1 cellular context compared by ENCODE assay signal in the genomic region with DNA sequence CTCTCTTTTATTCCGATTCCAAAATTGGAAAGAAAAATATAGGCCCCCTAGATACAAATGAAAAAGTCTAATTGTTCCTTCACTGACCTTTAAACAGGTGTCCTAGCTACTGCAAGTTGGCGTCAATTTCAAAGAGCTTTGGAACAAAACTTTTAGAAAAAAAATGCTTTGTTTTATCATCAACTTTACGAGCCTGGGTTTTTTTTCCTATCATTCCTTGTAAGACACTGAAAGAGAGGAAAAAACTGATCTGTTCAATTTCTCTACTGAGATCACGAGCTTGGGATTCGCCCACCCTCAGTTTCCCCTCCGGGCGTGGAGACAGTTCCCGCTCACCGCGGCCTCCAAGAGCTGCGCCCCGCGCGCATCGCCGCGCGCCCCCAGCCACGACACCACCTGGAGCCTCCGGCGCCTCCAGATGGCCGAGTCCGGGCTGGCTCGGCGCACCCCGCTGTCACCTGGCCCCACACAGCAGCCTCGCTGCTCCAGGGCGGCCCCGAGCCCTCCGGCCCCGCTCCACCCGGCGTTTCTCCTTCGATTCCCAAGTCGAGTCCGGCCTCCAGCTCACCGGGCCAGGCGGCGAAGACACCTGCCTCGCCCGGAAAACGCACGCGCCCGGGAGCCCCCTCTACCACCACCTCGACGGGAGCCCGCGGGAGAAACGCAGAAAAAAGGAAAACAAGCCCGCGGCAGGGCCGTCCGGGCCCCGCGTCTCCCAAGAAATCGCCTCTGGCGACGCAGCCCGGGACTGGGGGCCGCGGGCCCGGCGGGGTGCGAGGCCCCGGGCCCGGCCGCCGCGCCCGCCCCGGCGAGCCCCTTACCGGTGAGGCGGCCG.
TF ChIP-seq lines count a peak whose summit lies in the region.

No MANE protein-coding gene starts in this region.

TF ChIP-seq in HepG2, 621 proteins besides CTCF, POLR2A, EP300 and RAD21 (continued from another document and continues in another):
- TF ChIP-seq KDM3A (CRISPR knock-in tag; IDR thresholded peaks at IDR 0.05; ENCODE audit: low read depth), result 0 out of 2 replicates have a peak, but pooled peaks have one; percentile 21
- peak; percentile 45; the same call in 1 of the 2 replicates for TF ChIP-seq HDAC2 (CRISPR knock-in tag; IDR thresholded peaks at IDR 0.05)
- peak; percentile 54; the same call in 1 of the 2 replicates for TF ChIP-seq ZC3H13 (CRISPR knock-in tag; IDR thresholded peaks at IDR 0.05)
- no peak for TF ChIP-seq POLR2G (IDR thresholded peaks at IDR 0.05; ENCODE audit: low read depth, low read length)
- no peak for TF ChIP-seq SMAD3 (CRISPR knock-in tag; IDR thresholded peaks at IDR 0.05)
- TF ChIP-seq, protein P1, sequence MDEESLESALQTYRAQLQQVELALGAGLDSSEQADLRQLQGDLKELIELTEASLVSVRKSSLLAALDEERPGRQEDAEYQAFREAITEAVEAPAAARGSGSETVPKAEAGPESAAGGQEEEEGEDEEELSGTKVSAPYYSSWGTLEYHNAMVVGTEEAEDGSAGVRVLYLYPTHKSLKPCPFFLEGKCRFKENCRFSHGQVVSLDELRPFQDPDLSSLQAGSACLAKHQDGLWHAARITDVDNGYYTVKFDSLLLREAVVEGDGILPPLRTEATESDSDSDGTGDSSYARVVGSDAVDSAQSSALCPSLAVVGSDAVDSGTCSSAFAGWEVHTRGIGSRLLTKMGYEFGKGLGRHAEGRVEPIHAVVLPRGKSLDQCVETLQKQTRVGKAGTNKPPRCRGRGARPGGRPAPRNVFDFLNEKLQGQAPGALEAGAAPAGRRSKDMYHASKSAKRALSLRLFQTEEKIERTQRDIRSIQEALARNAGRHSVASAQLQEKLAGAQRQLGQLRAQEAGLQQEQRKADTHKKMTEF (CRISPR knock-in tag; IDR thresholded peaks at IDR 0.05), result peak; percentile 21; the same call in 1 of the 2 replicates
- TF ChIP-seq MYC (CRISPR knock-in tag; IDR thresholded peaks at IDR 0.05; ENCODE audit: borderline replicate concordance), result 0 out of 2 replicates have a peak, but pooled peaks have one; percentile 35
- TF ChIP-seq, protein P2, sequence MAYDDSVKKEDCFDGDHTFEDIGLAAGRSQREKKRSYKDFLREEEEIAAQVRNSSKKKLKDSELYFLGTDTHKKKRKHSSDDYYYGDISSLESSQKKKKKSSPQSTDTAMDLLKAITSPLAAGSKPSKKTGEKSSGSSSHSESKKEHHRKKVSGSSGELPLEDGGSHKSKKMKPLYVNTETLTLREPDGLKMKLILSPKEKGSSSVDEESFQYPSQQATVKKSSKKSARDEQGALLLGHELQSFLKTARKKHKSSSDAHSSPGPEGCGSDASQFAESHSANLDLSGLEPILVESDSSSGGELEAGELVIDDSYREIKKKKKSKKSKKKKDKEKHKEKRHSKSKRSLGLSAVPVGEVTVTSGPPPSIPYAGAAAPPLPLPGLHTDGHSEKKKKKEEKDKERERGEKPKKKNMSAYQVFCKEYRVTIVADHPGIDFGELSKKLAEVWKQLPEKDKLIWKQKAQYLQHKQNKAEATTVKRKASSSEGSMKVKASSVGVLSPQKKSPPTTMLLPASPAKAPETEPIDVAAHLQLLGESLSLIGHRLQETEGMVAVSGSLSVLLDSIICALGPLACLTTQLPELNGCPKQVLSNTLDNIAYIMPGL (CRISPR knock-in tag; IDR thresholded peaks at IDR 0.05; ENCODE audit: borderline replicate concordance in 1 of 2, low read depth in 1 of 2), result peak; percentile 23 to 79; a peak in 2 of 4 replicates
- TF ChIP-seq, protein P3, sequence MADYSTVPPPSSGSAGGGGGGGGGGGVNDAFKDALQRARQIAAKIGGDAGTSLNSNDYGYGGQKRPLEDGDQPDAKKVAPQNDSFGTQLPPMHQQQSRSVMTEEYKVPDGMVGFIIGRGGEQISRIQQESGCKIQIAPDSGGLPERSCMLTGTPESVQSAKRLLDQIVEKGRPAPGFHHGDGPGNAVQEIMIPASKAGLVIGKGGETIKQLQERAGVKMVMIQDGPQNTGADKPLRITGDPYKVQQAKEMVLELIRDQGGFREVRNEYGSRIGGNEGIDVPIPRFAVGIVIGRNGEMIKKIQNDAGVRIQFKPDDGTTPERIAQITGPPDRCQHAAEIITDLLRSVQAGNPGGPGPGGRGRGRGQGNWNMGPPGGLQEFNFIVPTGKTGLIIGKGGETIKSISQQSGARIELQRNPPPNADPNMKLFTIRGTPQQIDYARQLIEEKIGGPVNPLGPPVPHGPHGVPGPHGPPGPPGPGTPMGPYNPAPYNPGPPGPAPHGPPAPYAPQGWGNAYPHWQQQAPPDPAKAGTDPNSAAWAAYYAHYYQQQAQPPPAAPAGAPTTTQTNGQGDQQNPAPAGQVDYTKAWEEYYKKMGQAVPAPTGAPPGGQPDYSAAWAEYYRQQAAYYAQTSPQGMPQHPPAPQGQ (CRISPR knock-in tag; IDR thresholded peaks at IDR 0.05; ENCODE audit: borderline replicate concordance), result no peak
- no peak; the same call in 1 of the 2 replicates for TF ChIP-seq SAFB2 (CRISPR knock-in tag; IDR thresholded peaks at IDR 0.05; ENCODE audit: borderline replicate concordance, low read depth)
- peak in 1 of 2 experiments; percentile 56; a peak in 1 of 4 replicates for TF ChIP-seq KLF16 (CRISPR knock-in tag; IDR thresholded peaks at IDR 0.05)
- TF ChIP-seq KDM2A (CRISPR knock-in tag; IDR thresholded peaks at IDR 0.05; ENCODE audit: borderline replicate concordance, low read depth), result 0 out of 2 replicates have a peak, but pooled peaks have one; percentile 34
- TF ChIP-seq, protein P4, sequence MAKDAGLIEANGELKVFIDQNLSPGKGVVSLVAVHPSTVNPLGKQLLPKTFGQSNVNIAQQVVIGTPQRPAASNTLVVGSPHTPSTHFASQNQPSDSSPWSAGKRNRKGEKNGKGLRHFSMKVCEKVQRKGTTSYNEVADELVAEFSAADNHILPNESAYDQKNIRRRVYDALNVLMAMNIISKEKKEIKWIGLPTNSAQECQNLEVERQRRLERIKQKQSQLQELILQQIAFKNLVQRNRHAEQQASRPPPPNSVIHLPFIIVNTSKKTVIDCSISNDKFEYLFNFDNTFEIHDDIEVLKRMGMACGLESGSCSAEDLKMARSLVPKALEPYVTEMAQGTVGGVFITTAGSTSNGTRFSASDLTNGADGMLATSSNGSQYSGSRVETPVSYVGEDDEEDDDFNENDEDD (CRISPR knock-in tag; IDR thresholded peaks at IDR 0.05; ENCODE audit: borderline replicate concordance), result peak; percentile 36; the same call in 1 of the 2 replicates
- no peak for TF ChIP-seq ZNF263 (CRISPR knock-in tag; IDR thresholded peaks at IDR 0.05)
- no peak for TF ChIP-seq ZNF496 (CRISPR knock-in tag; IDR thresholded peaks at IDR 0.05; ENCODE audit: insufficient replicate concordance)
- TF ChIP-seq MED13 (CRISPR knock-in tag; IDR thresholded peaks at IDR 0.05), result no peak
- TF ChIP-seq NCOR1 (IDR thresholded peaks at IDR 0.05; ENCODE audit: borderline replicate concordance, low read length), result 0 out of 2 replicates have a peak, but pooled peaks have one; percentile 16
- TF ChIP-seq SRY (CRISPR knock-in tag; IDR thresholded peaks at IDR 0.05), result peak; percentile 33; the same call in 1 of the 2 replicates
- TF ChIP-seq, protein P5, sequence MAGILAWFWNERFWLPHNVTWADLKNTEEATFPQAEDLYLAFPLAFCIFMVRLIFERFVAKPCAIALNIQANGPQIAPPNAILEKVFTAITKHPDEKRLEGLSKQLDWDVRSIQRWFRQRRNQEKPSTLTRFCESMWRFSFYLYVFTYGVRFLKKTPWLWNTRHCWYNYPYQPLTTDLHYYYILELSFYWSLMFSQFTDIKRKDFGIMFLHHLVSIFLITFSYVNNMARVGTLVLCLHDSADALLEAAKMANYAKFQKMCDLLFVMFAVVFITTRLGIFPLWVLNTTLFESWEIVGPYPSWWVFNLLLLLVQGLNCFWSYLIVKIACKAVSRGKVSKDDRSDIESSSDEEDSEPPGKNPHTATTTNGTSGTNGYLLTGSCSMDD (CRISPR knock-in tag; IDR thresholded peaks at IDR 0.05), result 0 out of 2 replicates have a peak, but pooled peaks have one; percentile 46
- TF ChIP-seq ZNF674 (CRISPR knock-in tag; IDR thresholded peaks at IDR 0.05; ENCODE audit: low read depth), result no peak
- TF ChIP-seq ZNF546 (CRISPR knock-in tag; conservative IDR thresholded peaks at IDR 0.05), result peak; percentile 52; the same call in 1 of the 2 replicates
- TF ChIP-seq FOXC1 (CRISPR knock-in tag; IDR thresholded peaks at IDR 0.05; ENCODE audit: borderline replicate concordance), result peak; percentile 59; the same call in 1 of the 2 replicates
- TF ChIP-seq ZNF34 (CRISPR knock-in tag; IDR thresholded peaks at IDR 0.05; ENCODE audit: borderline replicate concordance), result no peak
- TF ChIP-seq ESRRA (CRISPR knock-in tag; IDR thresholded peaks at IDR 0.05; ENCODE audit: low read depth), result no peak
- TF ChIP-seq, protein P6, sequence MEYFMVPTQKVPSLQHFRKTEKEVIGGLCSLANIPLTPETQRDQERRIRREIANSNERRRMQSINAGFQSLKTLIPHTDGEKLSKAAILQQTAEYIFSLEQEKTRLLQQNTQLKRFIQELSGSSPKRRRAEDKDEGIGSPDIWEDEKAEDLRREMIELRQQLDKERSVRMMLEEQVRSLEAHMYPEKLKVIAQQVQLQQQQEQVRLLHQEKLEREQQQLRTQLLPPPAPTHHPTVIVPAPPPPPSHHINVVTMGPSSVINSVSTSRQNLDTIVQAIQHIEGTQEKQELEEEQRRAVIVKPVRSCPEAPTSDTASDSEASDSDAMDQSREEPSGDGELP (IDR thresholded peaks at IDR 0.05; ENCODE audit: borderline replicate concordance, low read depth), result peak; percentile 33; the same call in 1 of the 2 replicates
- peak; percentile 65; the same call in 1 of the 2 replicates for TF ChIP-seq ZNF749 (CRISPR knock-in tag; IDR thresholded peaks at IDR 0.05; ENCODE audit: borderline replicate concordance)
- TF ChIP-seq ZBTB7A (CRISPR knock-in tag; IDR thresholded peaks at IDR 0.05), result peak; percentile 26; the same call in 1 of the 2 replicates
- TF ChIP-seq HNRNPH1 (optimal IDR thresholded peaks at IDR 0.05; ENCODE audit: low read depth, low read length), result no peak
- TF ChIP-seq, protein P7, sequence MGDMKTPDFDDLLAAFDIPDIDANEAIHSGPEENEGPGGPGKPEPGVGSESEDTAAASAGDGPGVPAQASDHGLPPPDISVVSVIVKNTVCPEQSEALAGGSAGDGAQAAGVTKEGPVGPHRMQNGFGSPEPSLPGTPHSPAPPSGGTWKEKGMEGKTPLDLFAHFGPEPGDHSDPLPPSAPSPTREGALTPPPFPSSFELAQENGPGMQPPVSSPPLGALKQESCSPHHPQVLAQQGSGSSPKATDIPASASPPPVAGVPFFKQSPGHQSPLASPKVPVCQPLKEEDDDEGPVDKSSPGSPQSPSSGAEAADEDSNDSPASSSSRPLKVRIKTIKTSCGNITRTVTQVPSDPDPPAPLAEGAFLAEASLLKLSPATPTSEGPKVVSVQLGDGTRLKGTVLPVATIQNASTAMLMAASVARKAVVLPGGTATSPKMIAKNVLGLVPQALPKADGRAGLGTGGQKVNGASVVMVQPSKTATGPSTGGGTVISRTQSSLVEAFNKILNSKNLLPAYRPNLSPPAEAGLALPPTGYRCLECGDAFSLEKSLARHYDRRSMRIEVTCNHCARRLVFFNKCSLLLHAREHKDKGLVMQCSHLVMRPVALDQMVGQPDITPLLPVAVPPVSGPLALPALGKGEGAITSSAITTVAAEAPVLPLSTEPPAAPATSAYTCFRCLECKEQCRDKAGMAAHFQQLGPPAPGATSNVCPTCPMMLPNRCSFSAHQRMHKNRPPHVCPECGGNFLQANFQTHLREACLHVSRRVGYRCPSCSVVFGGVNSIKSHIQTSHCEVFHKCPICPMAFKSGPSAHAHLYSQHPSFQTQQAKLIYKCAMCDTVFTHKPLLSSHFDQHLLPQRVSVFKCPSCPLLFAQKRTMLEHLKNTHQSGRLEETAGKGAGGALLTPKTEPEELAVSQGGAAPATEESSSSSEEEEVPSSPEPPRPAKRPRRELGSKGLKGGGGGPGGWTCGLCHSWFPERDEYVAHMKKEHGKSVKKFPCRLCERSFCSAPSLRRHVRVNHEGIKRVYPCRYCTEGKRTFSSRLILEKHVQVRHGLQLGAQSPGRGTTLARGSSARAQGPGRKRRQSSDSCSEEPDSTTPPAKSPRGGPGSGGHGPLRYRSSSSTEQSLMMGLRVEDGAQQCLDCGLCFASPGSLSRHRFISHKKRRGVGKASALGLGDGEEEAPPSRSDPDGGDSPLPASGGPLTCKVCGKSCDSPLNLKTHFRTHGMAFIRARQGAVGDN (CRISPR knock-in tag; IDR thresholded peaks at IDR 0.05), result peak; percentile 54
- TF ChIP-seq HIVEP1 (CRISPR knock-in tag; IDR thresholded peaks at IDR 0.05), result no peak
- TF ChIP-seq MED8 (CRISPR knock-in tag; IDR thresholded peaks at IDR 0.05; ENCODE audit: insufficient replicate concordance), result peak; percentile 38
- TF ChIP-seq ZNF547 (CRISPR knock-in tag; IDR thresholded peaks at IDR 0.05), result peak; percentile 47; the same call in 1 of the 2 replicates
- TF ChIP-seq CBFB (CRISPR knock-in tag; IDR thresholded peaks at IDR 0.05), result peak; percentile 55; the same call in 1 of the 2 replicates
- peak; percentile 54; the same call in 1 of the 2 replicates for TF ChIP-seq ZNF556 (CRISPR knock-in tag; IDR thresholded peaks at IDR 0.05; ENCODE audit: borderline replicate concordance)
- TF ChIP-seq SP4 (CRISPR knock-in tag; IDR thresholded peaks at IDR 0.05), result no peak
- no peak; the same call in 1 of the 2 replicates for TF ChIP-seq ZNF264 (CRISPR knock-in tag; IDR thresholded peaks at IDR 0.05)
- TF ChIP-seq, protein P8, sequence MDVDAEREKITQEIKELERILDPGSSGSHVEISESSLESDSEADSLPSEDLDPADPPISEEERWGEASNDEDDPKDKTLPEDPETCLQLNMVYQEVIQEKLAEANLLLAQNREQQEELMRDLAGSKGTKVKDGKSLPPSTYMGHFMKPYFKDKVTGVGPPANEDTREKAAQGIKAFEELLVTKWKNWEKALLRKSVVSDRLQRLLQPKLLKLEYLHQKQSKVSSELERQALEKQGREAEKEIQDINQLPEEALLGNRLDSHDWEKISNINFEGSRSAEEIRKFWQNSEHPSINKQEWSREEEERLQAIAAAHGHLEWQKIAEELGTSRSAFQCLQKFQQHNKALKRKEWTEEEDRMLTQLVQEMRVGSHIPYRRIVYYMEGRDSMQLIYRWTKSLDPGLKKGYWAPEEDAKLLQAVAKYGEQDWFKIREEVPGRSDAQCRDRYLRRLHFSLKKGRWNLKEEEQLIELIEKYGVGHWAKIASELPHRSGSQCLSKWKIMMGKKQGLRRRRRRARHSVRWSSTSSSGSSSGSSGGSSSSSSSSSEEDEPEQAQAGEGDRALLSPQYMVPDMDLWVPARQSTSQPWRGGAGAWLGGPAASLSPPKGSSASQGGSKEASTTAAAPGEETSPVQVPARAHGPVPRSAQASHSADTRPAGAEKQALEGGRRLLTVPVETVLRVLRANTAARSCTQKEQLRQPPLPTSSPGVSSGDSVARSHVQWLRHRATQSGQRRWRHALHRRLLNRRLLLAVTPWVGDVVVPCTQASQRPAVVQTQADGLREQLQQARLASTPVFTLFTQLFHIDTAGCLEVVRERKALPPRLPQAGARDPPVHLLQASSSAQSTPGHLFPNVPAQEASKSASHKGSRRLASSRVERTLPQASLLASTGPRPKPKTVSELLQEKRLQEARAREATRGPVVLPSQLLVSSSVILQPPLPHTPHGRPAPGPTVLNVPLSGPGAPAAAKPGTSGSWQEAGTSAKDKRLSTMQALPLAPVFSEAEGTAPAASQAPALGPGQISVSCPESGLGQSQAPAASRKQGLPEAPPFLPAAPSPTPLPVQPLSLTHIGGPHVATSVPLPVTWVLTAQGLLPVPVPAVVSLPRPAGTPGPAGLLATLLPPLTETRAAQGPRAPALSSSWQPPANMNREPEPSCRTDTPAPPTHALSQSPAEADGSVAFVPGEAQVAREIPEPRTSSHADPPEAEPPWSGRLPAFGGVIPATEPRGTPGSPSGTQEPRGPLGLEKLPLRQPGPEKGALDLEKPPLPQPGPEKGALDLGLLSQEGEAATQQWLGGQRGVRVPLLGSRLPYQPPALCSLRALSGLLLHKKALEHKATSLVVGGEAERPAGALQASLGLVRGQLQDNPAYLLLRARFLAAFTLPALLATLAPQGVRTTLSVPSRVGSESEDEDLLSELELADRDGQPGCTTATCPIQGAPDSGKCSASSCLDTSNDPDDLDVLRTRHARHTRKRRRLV (CRISPR knock-in tag; IDR thresholded peaks at IDR 0.05), result 0 out of 2 replicates have a peak, but pooled peaks have one; percentile 32
- TF ChIP-seq ZNF563 (CRISPR knock-in tag; IDR thresholded peaks at IDR 0.05), result peak; percentile 67; the same call in 1 of the 2 replicates
- 0 out of 2 replicates have a peak, but pooled peaks have one; percentile 56 for TF ChIP-seq ZNF746 (CRISPR knock-in tag; IDR thresholded peaks at IDR 0.05)
